ENCODE assay signal across 8 cellular contexts in the genomic region with DNA sequence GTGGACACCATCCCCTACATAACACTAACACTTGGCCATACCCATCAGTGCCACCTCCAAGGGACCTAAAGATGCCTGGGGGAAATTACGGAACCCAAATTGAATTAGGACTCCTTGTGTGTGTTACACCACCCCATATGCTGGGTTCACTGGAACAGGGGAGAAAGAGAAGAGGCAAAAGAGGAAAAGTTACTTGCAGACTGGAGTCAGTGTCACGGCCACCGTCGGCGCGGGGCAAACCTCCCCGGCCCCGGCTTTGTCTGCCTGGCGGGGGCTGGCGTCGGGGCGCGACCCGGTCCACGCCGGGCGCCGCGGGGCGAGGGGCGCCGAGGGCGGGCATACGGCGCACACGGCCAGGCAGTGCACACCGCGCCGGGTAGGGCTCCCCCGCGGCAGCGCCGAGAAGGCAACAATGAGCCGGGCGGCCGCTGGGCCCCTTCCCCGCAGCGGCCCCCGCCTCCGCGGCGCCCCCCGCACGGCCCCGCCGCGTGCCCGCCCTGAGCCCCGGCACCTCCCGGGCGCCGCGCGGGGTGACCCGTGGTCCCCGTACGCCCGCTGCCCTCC.
DNase-seq lines count a peak whose midpoint lies in the region; ATAC-seq lines count a peak whose summit lies in the region.

No MANE protein-coding gene starts in this region.

- H3K27me3 ChIP-seq in iPS-20b (ENCODE audit: insufficient read depth, low read length) = peaks cover 33% of the 10 kb centered on the region

- peaks cover 4% of the 10 kb centered on the region; the same call in 1 of the 2 replicates for H3K36me3 ChIP-seq in iPS-20b (ENCODE audit: insufficient read depth, low read depth, low read length)

- peak overlapping the region; percentile 85 for H3K4me3 Mint-ChIP-seq in stimulated activated effector memory CD8-positive, alpha-beta T cell treated with anti-CD3 and anti-CD28 coated beads, Interleukin-12 subunit alpha, Interleukin-12 subunit beta, amount 100 ng/mL, for 72 hours

- ATAC-seq in GM21423 (IDR thresholded peaks at IDR 0.05; ENCODE audit: unreplicated experiment) = peak; percentile 8
- ATAC-seq in stimulated activated effector memory CD8-positive, alpha-beta T cell treated with anti-CD3 and anti-CD28 coated beads, Interleukin-12 subunit alpha, Interleukin-12 subunit beta, amount 100 ng/mL, for 72 hours = peak; percentile 20
- ATAC-seq in HG03469 (IDR thresholded peaks at IDR 0.05; ENCODE audit: unreplicated experiment) = no peak

- DNase-seq in Caki2 (ENCODE audit: low read depth) = peak; percentile 39
- peak; percentile 10 for DNase-seq in M059J (ENCODE audit: low read depth)
- DNase-seq in amniotic epithelial cell (ENCODE audit: low read depth) = peak; percentile 8
- DNase-seq in stimulated activated effector memory CD8-positive, alpha-beta T cell treated with anti-CD3 and anti-CD28 coated beads, Interleukin-12 subunit alpha, Interleukin-12 subunit beta, amount 100 ng/mL, for 72 hours (ENCODE audit: low spot score in 2 of 2) = peak in 1 of 2 donors; percentile 73
- DNase-seq in NCI-H1092 (lab: John Stamatoyannopoulos, UW) = no peak

- in situ Hi-C loops in Caki2 (cut with HindIII; ENCODE audit: low pct_unique_long_range_greater_than_20kb, low sequenced_read_pairs) = no loop called here

- H3K4me1 Mint-ChIP-seq in stimulated activated effector memory CD8-positive, alpha-beta T cell treated with anti-CD3 and anti-CD28 coated beads, Interleukin-12 subunit alpha, Interleukin-12 subunit beta, amount 100 ng/mL, for 72 hours = peaks cover 77% of the 10 kb centered on the region

- H3K27ac Mint-ChIP-seq in stimulated activated effector memory CD8-positive, alpha-beta T cell treated with anti-CD3 and anti-CD28 coated beads, Interleukin-12 subunit alpha, Interleukin-12 subunit beta, amount 100 ng/mL, for 72 hours = peak overlapping the region; percentile 92

- H3K36me3 Mint-ChIP-seq in stimulated activated effector memory CD8-positive, alpha-beta T cell treated with anti-CD3 and anti-CD28 coated beads, Interleukin-12 subunit alpha, Interleukin-12 subunit beta, amount 100 ng/mL, for 72 hours = peaks cover 58% of the 10 kb centered on the region

- peak overlapping the region; percentile 79; the same call in 1 of the 2 replicates for H3K9ac ChIP-seq in iPS-20b (ENCODE audit: low read depth, low read length)

- peaks cover 5% of the 10 kb centered on the region; the same call in 1 of the 2 replicates for H3K4me1 ChIP-seq in iPS-20b (ENCODE audit: insufficient read depth, low read length)

- H3K9me3 ChIP-seq in iPS-20b (ENCODE audit: insufficient read depth, low read depth, low read length) = no peaks in the 10 kb centered on the region

- peaks cover 6% of the 10 kb centered on the region for H3K9me3 Mint-ChIP-seq in stimulated activated effector memory CD8-positive, alpha-beta T cell treated with anti-CD3 and anti-CD28 coated beads, Interleukin-12 subunit alpha, Interleukin-12 subunit beta, amount 100 ng/mL, for 72 hours

- H3K27ac ChIP-seq in iPS-20b (ENCODE audit: low read length) = no peak overlapping the region

- H3K4me3 ChIP-seq in iPS-20b (ENCODE audit: low read length) = peak overlapping the region; percentile 86
